In genomic region chr17:64984776-64985521, GRCh38 we compare ENCODE assay signal across 8 cellular contexts.
DNase-seq lines count a peak whose midpoint lies in the region; ATAC-seq and TF ChIP-seq lines count a peak whose summit lies in the region.

No MANE protein-coding gene starts in this region.

- POLR2A ChIA-PET in activated CD8-positive, alpha-beta T cell treated with anti-CD3 and anti-CD28 coated beads, Interleukin-2, amount 10 ng/mL, durations not matched to agents 7 days and 5 days (lab: Charles Lee), result interaction anchor here (1.0 to 3.4 kb wide), 22 partner anchors 10 to 245 kb away, joined by 3 to 96 read pairs (median 6); partner anchors contain the start of gene GNA13

- peak; percentile 3 to 23 for DNase-seq in NOMO-1 (lab: John Stamatoyannopoulos, UW; ENCODE audit: unreplicated experiment in 2 of 2)
- DNase-seq in NOMO-1 treated with dmso at 0.1 percent for 144 hours (lab: John Stamatoyannopoulos, UW; ENCODE audit: unreplicated experiment), result no peak
- DNase-seq in activated CD8-positive, alpha-beta T cell treated with anti-CD3 and anti-CD28 coated beads, Interleukin-2, amount 10 ng/mL, durations not matched to agents 7 days and 5 days, result peak; percentile 75
- peak; percentile 36 to 67 for DNase-seq in fibroblast of lung (ENCODE audit: low read depth in 2 of 2)
- DNase-seq in stimulated activated CD4-positive, alpha-beta T cell treated with anti-CD3 and anti-CD28 coated beads, Interleukin-4, amount 100 ng/mL, for 24 hours, result peak; percentile 59
- DNase-seq in NCI-H1417 treated with DMSO at 0.1 percent for 48 hours (lab: John Stamatoyannopoulos, UW), result no peak
- DNase-seq in germinal center (ENCODE audit: low spot score), result no peak

- no peaks in the 10 kb centered on the region for H3K36me3 ChIP-seq in fibroblast of lung (ENCODE audit: control insufficient read depth, insufficient read depth, low read length)

- no peak overlapping the region for H2AFZ ChIP-seq in fibroblast of lung (ENCODE audit: low read length)

- no peaks in the 10 kb centered on the region for H3K9me3 Mint-ChIP-seq in activated CD8-positive, alpha-beta T cell treated with anti-CD3 and anti-CD28 coated beads, Interleukin-2, amount 10 ng/mL, durations not matched to agents 7 days and 5 days (ENCODE audit: insufficient read depth)

- no peak for TF ChIP-seq CTCF in fibroblast of lung (conservative IDR thresholded peaks at IDR 0.05 in 1 of 2, IDR thresholded peaks at IDR 0.05 in 1 of 2; ENCODE audit: low read depth in 1 of 2, low read length in 2 of 2)

- no peak overlapping the region for H3K4me3 ChIP-seq in fibroblast of lung (replicated peaks in 1 of 4; ENCODE audit: control extremely low read depth in 1 of 4, insufficient read depth in 1 of 4, low read depth in 3 of 4, low read length in 4 of 4)

- no peak overlapping the region for H3K27ac ChIP-seq in fibroblast of lung (ENCODE audit: insufficient read depth, low read length)

- no peaks in the 10 kb centered on the region for H3K27me3 ChIP-seq in fibroblast of lung (ENCODE audit: control insufficient read depth, insufficient read depth, low read length)

- peak overlapping the region; percentile 74 for H3K4me3 Mint-ChIP-seq in activated CD8-positive, alpha-beta T cell treated with anti-CD3 and anti-CD28 coated beads, Interleukin-2, amount 10 ng/mL, durations not matched to agents 7 days and 5 days

- CTCF ChIA-PET in activated CD8-positive, alpha-beta T cell treated with anti-CD3 and anti-CD28 coated beads, Interleukin-2, amount 10 ng/mL, durations not matched to agents 7 days and 5 days (lab: Charles Lee), result interaction anchor here (0.7 to 3.4 kb wide), 15 partner anchors 10 to 213 kb away, joined by 3 to 31 read pairs (median 4); partner anchors contain the start of gene GNA13

- H3K27ac Mint-ChIP-seq in activated CD8-positive, alpha-beta T cell treated with anti-CD3 and anti-CD28 coated beads, Interleukin-2, amount 10 ng/mL, durations not matched to agents 7 days and 5 days, result peak overlapping the region; percentile 99

- H3K4me1 Mint-ChIP-seq in activated CD8-positive, alpha-beta T cell treated with anti-CD3 and anti-CD28 coated beads, Interleukin-2, amount 10 ng/mL, durations not matched to agents 7 days and 5 days (ENCODE audit: low read depth), result peaks cover 47% of the 10 kb centered on the region

- H3K36me3 Mint-ChIP-seq in activated CD8-positive, alpha-beta T cell treated with anti-CD3 and anti-CD28 coated beads, Interleukin-2, amount 10 ng/mL, durations not matched to agents 7 days and 5 days (ENCODE audit: low read depth), result peaks cover 6% of the 10 kb centered on the region

- no peaks in the 10 kb centered on the region for H4K20me1 ChIP-seq in fibroblast of lung (ENCODE audit: control insufficient read depth, extremely low read depth, insufficient read depth, low read length)

- H3K4me1 ChIP-seq in fibroblast of lung (ENCODE audit: control insufficient read depth, extremely low read depth, insufficient read depth, low read length), result peaks cover 5% of the 10 kb centered on the region

- no peaks in the 10 kb centered on the region for H3K79me2 ChIP-seq in fibroblast of lung (ENCODE audit: control insufficient read depth, insufficient read depth, low read length)

- peak; percentile 63 for ATAC-seq in activated CD8-positive, alpha-beta T cell treated with anti-CD3 and anti-CD28 coated beads, Interleukin-2, amount 10 ng/mL, durations not matched to agents 7 days and 5 days
- ATAC-seq in GM18511 (IDR thresholded peaks at IDR 0.05; ENCODE audit: unreplicated experiment), result no peak

- no peak overlapping the region for H3K4me2 ChIP-seq in fibroblast of lung (ENCODE audit: extremely low read depth, insufficient read depth, low read length)

- H3K27me3 Mint-ChIP-seq in activated CD8-positive, alpha-beta T cell treated with anti-CD3 and anti-CD28 coated beads, Interleukin-2, amount 10 ng/mL, durations not matched to agents 7 days and 5 days (ENCODE audit: low read depth), result no peaks in the 10 kb centered on the region

- no peak overlapping the region for H3K9ac ChIP-seq in fibroblast of lung (ENCODE audit: insufficient read depth, low read length)

- H3K9me3 ChIP-seq in fibroblast of lung (ENCODE audit: control insufficient read depth, insufficient read depth, low read depth, low read length), result no peaks in the 10 kb centered on the region

Comparison
In these comparisons a context has a peak if more than half of its experiments do, and no peak if none do; other contexts are left out.
1. DNase-seq: peak in NOMO-1 (2 of 2), activated CD8-positive, alpha-beta T cell treated with anti-CD3 and anti-CD28 coated beads, Interleukin-2, amount 10 ng/mL, durations not matched to agents 7 days and 5 days (single experiment), fibroblast of lung (2 of 2) and stimulated activated CD4-positive, alpha-beta T cell treated with anti-CD3 and anti-CD28 coated beads, Interleukin-4, amount 100 ng/mL, for 24 hours (single experiment); none in NOMO-1 treated with dmso at 0.1 percent for 144 hours (single experiment), NCI-H1417 treated with DMSO at 0.1 percent for 48 hours (single experiment) and germinal center (single experiment).